8 cellular contexts compared by ENCODE assay signal in genomic region chr20:59939879-59940128, GRCh38. TPM values are rescaled to one million over a fixed set of nuclear protein-coding genes. Genes with fewer than 3 reads are reported as not detected.
DNase-seq lines count a peak whose midpoint lies in the region; ATAC-seq and TF ChIP-seq lines count a peak whose summit lies in the region.

No MANE protein-coding gene starts in this region.

- H3K27me3 ChIP-seq in OCI-LY1 (ENCODE audit: insufficient read depth, low read length), result no peaks in the 10 kb centered on the region

- peak overlapping the region; percentile 57 for H3K27ac Mint-ChIP-seq in endothelial cell (ENCODE audit: unreplicated experiment)
- peak overlapping the region; percentile 43 for H3K27ac Mint-ChIP-seq in neural crest cell (ENCODE audit: unreplicated experiment)

- peak overlapping the region; percentile 97 for H3K9ac ChIP-seq in OCI-LY1 (ENCODE audit: low read length)

- peak overlapping the region; percentile 89 for H3K4me3 Mint-ChIP-seq in endothelial cell (ENCODE audit: unreplicated experiment)
- peak overlapping the region; percentile 98 for H3K4me3 Mint-ChIP-seq in neural crest cell

- DNase-seq in HFF-Myc (ENCODE audit: extremely low read depth, low read depth), result no peak
- no peak for DNase-seq in endothelial cell (ENCODE audit: low spot score)
- no peak for DNase-seq in neural crest cell (ENCODE audit: low read depth, low spot score)
- DNase-seq in stimulated activated CD8-positive, alpha-beta memory T cell treated with anti-CD3 and anti-CD28 coated beads, Interleukin-4, amount 100 ng/mL, for 48 hours, result no peak
- DNase-seq in GM19240 (ENCODE audit: insufficient read length, low spot score), result no peak
- no peak for DNase-seq in NCI-H1092 (lab: John Stamatoyannopoulos, UW)

- peaks cover 12% of the 10 kb centered on the region for H3K27me3 Mint-ChIP-seq in endothelial cell (ENCODE audit: unreplicated experiment)
- H3K27me3 Mint-ChIP-seq in neural crest cell (ENCODE audit: low read depth), result peaks cover 2% of the 10 kb centered on the region

- TF ChIP-seq CTCF in HFF-Myc (IDR thresholded peaks at IDR 0.05; ENCODE audit: low read depth, low read length, missing control alignments), result no peak
- TF ChIP-seq CTCF in OCI-LY1 (IDR thresholded peaks at IDR 0.05; ENCODE audit: low read length), result no peak
- no peak for TF ChIP-seq CTCF in endothelial cell (IDR thresholded peaks at IDR 0.05; ENCODE audit: unreplicated experiment)
- TF ChIP-seq CTCF in neural crest cell (conservative IDR thresholded peaks at IDR 0.05), result no peak

- H3K9me3 ChIP-seq in OCI-LY1 (ENCODE audit: low read length), result no peaks in the 10 kb centered on the region

- peak overlapping the region; percentile 77 for H3K4me2 ChIP-seq in OCI-LY1 (ENCODE audit: low read length)

- peak overlapping the region; percentile 91 for H2AFZ ChIP-seq in OCI-LY1 (ENCODE audit: low read length)

- peaks cover 11% of the 10 kb centered on the region for H3K4me1 Mint-ChIP-seq in endothelial cell (ENCODE audit: unreplicated experiment)
- H3K4me1 Mint-ChIP-seq in neural crest cell, result peaks cover 55% of the 10 kb centered on the region

- peak; percentile 19 for ATAC-seq in GM18508 (IDR thresholded peaks at IDR 0.05; ENCODE audit: insufficient read depth, unreplicated experiment)

- no peaks in the 10 kb centered on the region for H3K9me2 ChIP-seq in OCI-LY1 (ENCODE audit: low read depth, low read length)

- H3K4me1 ChIP-seq in OCI-LY1 (ENCODE audit: insufficient read depth, low read length, severe bottlenecking), result peaks cover 35% of the 10 kb centered on the region

- no peak overlapping the region for H3K27ac ChIP-seq in OCI-LY1 (ENCODE audit: low read depth, low read length, poor library complexity, severe bottlenecking)

- H3K36me3 Mint-ChIP-seq in endothelial cell (ENCODE audit: low read depth, unreplicated experiment) (no peaks in the 10 kb centered on the region), neural crest cell (ENCODE audit: low read depth) (peaks cover 5% of the 10 kb centered on the region)

- no peaks in the 10 kb centered on the region for H3F3A ChIP-seq in OCI-LY1 (ENCODE audit: insufficient read depth, low read length)

- peaks cover 22% of the 10 kb centered on the region for H3K36me3 ChIP-seq in OCI-LY1 (ENCODE audit: insufficient read depth, low read length)

- peak overlapping the region; percentile 82 for H3K4me3 ChIP-seq in HFF-Myc (replicated peaks; ENCODE audit: low read depth, low read length)
- H3K4me3 ChIP-seq in OCI-LY1 (ENCODE audit: low read depth, low read length, poor library complexity, severe bottlenecking), result peak overlapping the region; percentile 92

- H3K9me3 Mint-ChIP-seq in endothelial cell (ENCODE audit: unreplicated experiment) (no peaks in the 10 kb centered on the region), neural crest cell (no peaks in the 10 kb centered on the region)

- no peaks in the 10 kb centered on the region for H3K79me2 ChIP-seq in OCI-LY1 (ENCODE audit: insufficient read depth, low read length)

- H4K20me1 ChIP-seq in OCI-LY1 (ENCODE audit: insufficient read depth, low read length), result no peaks in the 10 kb centered on the region

RNA-seq across cellular contexts. Expression of gene PPP1R3D, which starts 0.3 kb away (rescaled TPM):
- total RNA-seq in endothelial cell (ENCODE audit: unreplicated experiment) (3.5 TPM), neural crest cell (7.0 and 7.9 TPM in 2 replicates)

RNA-seq across cellular contexts. Expression of gene FAM217B, which starts 0.4 kb away (rescaled TPM):
- total RNA-seq in endothelial cell (ENCODE audit: unreplicated experiment) (11.4 TPM), neural crest cell (47.9 and 49.9 TPM in 2 replicates)

RNA-seq across cellular contexts. Expression of gene SYCP2, which starts 6.4 kb away (rescaled TPM):
- 2.1 TPM for total RNA-seq in endothelial cell (ENCODE audit: unreplicated experiment)
- 1.9 and 2.3 TPM in 2 replicates for total RNA-seq in neural crest cell

RNA-seq across cellular contexts. Expression of gene CDH26, which starts 18.4 kb away (rescaled TPM):
- total RNA-seq in endothelial cell (ENCODE audit: unreplicated experiment) (5.4 TPM), neural crest cell (0.86 and 0.89 TPM in 2 replicates)
